4 cellular contexts compared by ENCODE assay signal in the genomic region with DNA sequence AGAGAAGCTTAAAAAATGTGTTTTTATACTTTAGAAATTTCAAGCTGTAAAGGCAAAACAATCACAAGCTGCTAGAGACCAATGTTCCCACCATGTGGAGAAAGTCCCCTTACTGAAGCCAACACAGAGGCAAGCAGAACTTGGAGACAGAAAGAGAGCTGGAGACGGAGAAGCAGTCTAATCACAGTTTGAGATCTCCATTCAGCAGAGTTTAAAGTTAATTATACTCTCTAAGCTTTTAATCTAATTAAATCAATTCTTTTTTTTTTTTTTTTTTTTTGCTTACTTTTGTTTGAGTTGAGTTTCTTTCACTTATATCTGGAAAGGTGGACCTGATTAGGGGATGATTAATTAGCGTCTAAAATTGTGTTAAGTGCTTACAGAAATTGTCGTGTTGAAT.
"Had no signal": no experiment of that assay in that cellular context is flagged by ENCODE, and none has a peak within 500 bp of the region (broad histone marks: within the 10 kb centered on the region; RNA-seq: fewer than 3 reads in every experiment).

No MANE protein-coding gene starts in this region.

- H3K4me3 ChIP-seq: GM23338 had no signal

- DNase-seq: H9, HCEC 1CT, IMR-90 had no signal
